Comparison of ENCODE assay signal across 33 cellular contexts in genomic region chr5:140275837-140276236, GRCh38.
"Had no signal": no experiment of that assay in that cellular context is flagged by ENCODE, and none has a peak within 500 bp of the region (broad histone marks: within the 10 kb centered on the region; RNA-seq: fewer than 3 reads in every experiment).

No MANE protein-coding gene starts in this region.

- H3K27me3 ChIP-seq: brain microvascular endothelial cell, dorsolateral prefrontal cortex had no signal

- H3K36me3 ChIP-seq: brain microvascular endothelial cell had no signal

- H3K4me1 Mint-ChIP-seq: endodermal cell had no signal

- H3K9me3 Mint-ChIP-seq: activated CD4-positive, alpha-beta T cell treated with anti-CD3 and anti-CD28 coated beads, Interleukin-2, amount 10 ng/mL, durations not matched to agents 7 days and 5 days; activated CD8-positive, alpha-beta T cell treated with anti-CD3 and anti-CD28 coated beads for 36 hours; activated T-cell treated with anti-CD3 and anti-CD28 coated beads, Interleukin-2, amount 50 U/mL, for 4 hours; activated T-helper 17 cell treated with anti-CD3 and anti-CD28 coated beads, Interleukin-2, amount 50 U/mL, for 72 hours; central memory CD8-positive, alpha-beta T cell; dendritic cell treated with granulocyte-macrophage colony-stimulating factor and Interleukin-4, amounts not matched to agents 40 ng/mL and 50 ng/mL, for 4 days; T-cell; T-helper 1 cell treated with Interleukin-12 subunit alpha and Interleukin-12 subunit beta and Interleukin-4 antibody, amounts not matched to agents 30 μg/mL and 1 μg/mL, for 36 hours; T-helper 2 cell treated with Interferon-gamma antibody and Interleukin-4, amounts not matched to agents 5 μg/mL and 100 μg/mL, for 36 hours had no signal

- H3K4me3 Mint-ChIP-seq: activated CD4-positive, alpha-beta T cell treated with anti-CD3 and anti-CD28 coated beads for 36 hours; activated CD4-positive, alpha-beta T cell treated with anti-CD3 and anti-CD28 coated beads, Interleukin-2, amount 10 ng/mL, durations not matched to agents 7 days and 5 days; activated CD8-positive, alpha-beta T cell treated with anti-CD3 and anti-CD28 coated beads for 36 hours; activated naive CD8-positive, alpha-beta T cell; activated T-cell treated with anti-CD3 and anti-CD28 coated beads, Interleukin-2, amount 50 U/mL, for 4 hours; activated T-helper 17 cell treated with anti-CD3 and anti-CD28 coated beads, Interleukin-2, amount 50 U/mL, for 72 hours; central memory CD8-positive, alpha-beta T cell; dendritic cell treated with granulocyte-macrophage colony-stimulating factor and Interleukin-4, amounts not matched to agents 40 ng/mL and 50 ng/mL, for 4 days; endodermal cell; T-cell; T-helper 1 cell treated with Interleukin-12 subunit alpha and Interleukin-12 subunit beta and Interleukin-4 antibody, amounts not matched to agents 30 μg/mL and 1 μg/mL, for 36 hours; T-helper 2 cell treated with Interferon-gamma antibody and Interleukin-4, amounts not matched to agents 5 μg/mL and 100 μg/mL, for 36 hours had no signal

- DNase-seq: activated CD4-positive, alpha-beta T cell treated with anti-CD3 and anti-CD28 coated beads for 36 hours; activated CD4-positive, alpha-beta T cell treated with anti-CD3 and anti-CD28 coated beads, Interleukin-2, amount 10 ng/mL, durations not matched to agents 7 days and 5 days; activated CD4-positive, alpha-beta T cell treated with anti-CD3 and anti-CD28 coated beads, Interleukin-2, amount 50 U/mL, for 4 hours; activated CD4-positive, CD25-positive, alpha-beta regulatory T cell; activated CD4-positive, CD25-positive, alpha-beta regulatory T cell treated with anti-CD3 and anti-CD28 coated beads, Interleukin-2, amount 50 U/mL, for 72 hours; activated CD8-positive, alpha-beta memory T cell treated with anti-CD3 and anti-CD28 coated beads for 24 hours; activated CD8-positive, alpha-beta T cell treated with anti-CD3 and anti-CD28 coated beads for 36 hours; activated effector memory CD4-positive, alpha-beta T cell treated with Interleukin-2 at 50 U/mL for 16 hours; activated gamma-delta T cell treated with Interleukin-2 at 50 U/mL for 16 hours; activated naive CD4-positive, alpha-beta T cell treated with anti-CD3 and anti-CD28 coated beads, Interleukin-2, amount 50 U/mL, for 16 hours; activated naive CD4-positive, alpha-beta T cell treated with Interleukin-2 at 50 U/mL for 16 hours; activated T-cell treated with anti-CD3 and anti-CD28 coated beads, Interleukin-2, amount 50 U/mL, for 4 hours; amniotic stem cell; anterior cingulate cortex; brain microvascular endothelial cell; dorsolateral prefrontal cortex; effector memory CD4-positive, alpha-beta T cell; endodermal cell; foreskin fibroblast; head of caudate nucleus; T-cell; T1000 had no signal

- H3K27ac Mint-ChIP-seq: activated CD4-positive, alpha-beta T cell treated with anti-CD3 and anti-CD28 coated beads for 36 hours; activated CD4-positive, alpha-beta T cell treated with anti-CD3 and anti-CD28 coated beads, Interleukin-2, amount 10 ng/mL, durations not matched to agents 7 days and 5 days; activated CD8-positive, alpha-beta T cell treated with anti-CD3 and anti-CD28 coated beads for 36 hours; activated naive CD8-positive, alpha-beta T cell; activated T-helper 17 cell treated with anti-CD3 and anti-CD28 coated beads, Interleukin-2, amount 50 U/mL, for 72 hours; dendritic cell treated with granulocyte-macrophage colony-stimulating factor and Interleukin-4, amounts not matched to agents 40 ng/mL and 50 ng/mL, for 4 days; endodermal cell; T-cell; T-helper 1 cell treated with Interleukin-12 subunit alpha and Interleukin-12 subunit beta and Interleukin-4 antibody, amounts not matched to agents 30 μg/mL and 1 μg/mL, for 36 hours; T-helper 2 cell treated with Interferon-gamma antibody and Interleukin-4, amounts not matched to agents 5 μg/mL and 100 μg/mL, for 36 hours had no signal

- FAIRE-seq: astrocyte, bronchial epithelial cell, frontal cortex had no signal

- ATAC-seq: activated CD4-positive, alpha-beta T cell treated with anti-CD3 and anti-CD28 coated beads for 36 hours; activated T-cell treated with anti-CD3 and anti-CD28 coated beads, Interleukin-2, amount 50 U/mL, for 4 hours; activated T-helper 17 cell treated with anti-CD3 and anti-CD28 coated beads, Interleukin-2, amount 50 U/mL, for 72 hours; esophagus mucosa; T-cell had no signal

- H3K4me3 ChIP-seq: coronary artery, dorsolateral prefrontal cortex had no signal

- H3K27me3 Mint-ChIP-seq: activated CD4-positive, alpha-beta T cell treated with anti-CD3 and anti-CD28 coated beads for 36 hours; activated CD4-positive, alpha-beta T cell treated with anti-CD3 and anti-CD28 coated beads, Interleukin-2, amount 10 ng/mL, durations not matched to agents 7 days and 5 days; activated CD8-positive, alpha-beta T cell treated with anti-CD3 and anti-CD28 coated beads for 36 hours; activated naive CD8-positive, alpha-beta T cell; activated T-helper 17 cell treated with anti-CD3 and anti-CD28 coated beads, Interleukin-2, amount 50 U/mL, for 72 hours; central memory CD8-positive, alpha-beta T cell; dendritic cell treated with granulocyte-macrophage colony-stimulating factor and Interleukin-4, amounts not matched to agents 40 ng/mL and 50 ng/mL, for 4 days; T-cell had no signal

- H3K27ac ChIP-seq: brain microvascular endothelial cell, coronary artery, dorsolateral prefrontal cortex had no signal
